16 cellular contexts compared by ENCODE assay signal in the genomic region with DNA sequence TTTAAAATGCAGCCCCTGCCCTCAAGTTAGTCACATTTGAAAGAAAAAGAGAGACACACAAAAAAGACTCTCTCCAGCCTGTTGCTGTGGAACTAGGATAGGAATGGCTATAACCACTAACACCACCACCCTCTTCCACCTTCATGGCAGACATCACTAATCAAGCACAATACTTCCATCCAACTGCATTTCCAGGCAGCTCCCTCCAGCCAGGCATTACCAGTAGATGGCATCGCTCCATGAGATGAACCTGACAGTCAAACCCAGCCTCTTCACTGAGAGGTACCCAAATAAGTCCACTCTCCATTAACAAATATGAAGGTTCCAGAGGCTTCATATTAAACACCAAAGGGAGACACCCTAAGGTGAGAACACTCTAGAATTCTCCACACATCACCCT. TPM values are rescaled to one million over a fixed set of nuclear protein-coding genes. Genes with fewer than 3 reads are reported as not detected.
A peak's percentile ranks its signal among the peaks of the same experiment; 100 is the strongest.
DNase-seq lines count a peak whose midpoint lies in the region; ATAC-seq and TF ChIP-seq lines count a peak whose summit lies in the region.
"Had no signal": no experiment of that assay in that cellular context is flagged by ENCODE, and none has a peak within 500 bp of the region (broad histone marks: within the 10 kb centered on the region; RNA-seq: fewer than 3 reads in every experiment).

No MANE protein-coding gene starts in this region.

- CTCF ChIA-PET in CD8-positive, alpha-beta T cell (lab: Charles Lee): interaction anchor here (0.9 to 1.3 kb wide), 3 partner anchors 77 to 117 kb away, joined by 3 read pairs; no protein-coding TSS in a partner anchor

- WGBS in neuronal stem cell (ENCODE audit: extremely low coverage in 2 of 2, insufficient read length in 2 of 2, insufficient replicate concordance in 1 of 2), 2 donors: no CpG with 5 or more reads among the region's 1 CpG
- 93 to 100% (median 98%) methylated on average over 1 of the region's 1 CpG for WGBS in spleen, 5 donors

- no peaks in the 10 kb centered on the region for H3K9me3 Mint-ChIP-seq in CD8-positive, alpha-beta T cell
- H3K9me3 Mint-ChIP-seq: activated CD8-positive, alpha-beta T cell treated with anti-CD3 and anti-CD28 coated beads for 36 hours; central memory CD8-positive, alpha-beta T cell; stimulated activated effector memory CD8-positive, alpha-beta T cell treated with anti-CD3 and anti-CD28 coated beads, Interleukin-12 subunit alpha, Interleukin-12 subunit beta, amount 100 ng/mL, for 72 hours had no signal

- H2AFZ ChIP-seq in neuronal stem cell (ENCODE audit: low read length): no peak overlapping the region

- H2BK5ac ChIP-seq in neuronal stem cell (ENCODE audit: low read length): no peak overlapping the region

- no peak overlapping the region for H3K18ac ChIP-seq in neuronal stem cell (ENCODE audit: low read length)

- intact Hi-C loops in CD8-positive, alpha-beta T cell (cut with DNase I, micrococcal nuclease): loop anchor here in 1 of 2 experiments (10.0 kb wide), 1 partner anchor 254 kb away; no protein-coding TSS in a partner anchor
- intact Hi-C loops in spleen (cut with DNase I; ENCODE audit: low total_unique reads): no loop called here

- TF ChIP-seq CTCF in CD8-positive, alpha-beta T cell (IDR thresholded peaks at IDR 0.05): no peak
- TF ChIP-seq CTCF in GM12865 (IDR thresholded peaks at IDR 0.05; ENCODE audit: insufficient read depth, low read depth, low read length, missing control alignments) (no peak), epithelial cell of esophagus (IDR thresholded peaks at IDR 0.05; ENCODE audit: insufficient read depth, low read depth, low read length, missing control alignments) (no peak), spleen (IDR thresholded peaks at IDR 0.05 in 8 of 11, conservative IDR thresholded peaks at IDR 0.05 in 3 of 11) (no peak)

- H3K9ac ChIP-seq in neuronal stem cell (ENCODE audit: low read depth, low read length, poor library complexity): no peak overlapping the region

- H3K36me3 ChIP-seq in CD8-positive, alpha-beta T cell (ENCODE audit: insufficient read depth, low read length): peaks cover 45% of the 10 kb centered on the region
- H3K36me3 ChIP-seq in neuronal stem cell (replicated peaks in 1 of 2; ENCODE audit: control insufficient read depth in 2 of 2, insufficient read depth in 2 of 2, low read length in 2 of 2) (peaks cover 2 to 27% of the 10 kb centered on the region in 2 donors), spleen (peaks cover 0 to 100% (median 98%) of the 10 kb centered on the region in 6 donors)

- H3K4me3 ChIP-seq in CD8-positive, alpha-beta T cell (ENCODE audit: low read depth, low read length): no peak overlapping the region
- H3K4me3 ChIP-seq in GM12865 (ENCODE audit: low read depth, low read length) (no peak overlapping the region), epithelial cell of esophagus (ENCODE audit: low read length) (no peak overlapping the region), neuronal stem cell (ENCODE audit: low read length in 2 of 2) (no peak overlapping the region), spleen (no peak overlapping the region)
- H3K4me3 ChIP-seq: gastrocnemius medialis, SK-N-MC had no signal

- H3K4ac ChIP-seq in neuronal stem cell (ENCODE audit: low read length): no peak overlapping the region

- TF ChIP-seq POLR2A in spleen (IDR thresholded peaks at IDR 0.05): no peak

- H2BK120ac ChIP-seq in neuronal stem cell (ENCODE audit: low read depth, low read length): no peak overlapping the region

- H3K23ac ChIP-seq in neuronal stem cell (ENCODE audit: low read depth, low read length, poor library complexity): no peak overlapping the region

- no peak overlapping the region for H2BK15ac ChIP-seq in neuronal stem cell (ENCODE audit: low read length)

- no peaks in the 10 kb centered on the region for H3K27me3 Mint-ChIP-seq in CD8-positive, alpha-beta T cell (ENCODE audit: low read depth)
- H3K27me3 Mint-ChIP-seq: activated CD8-positive, alpha-beta T cell treated with anti-CD3 and anti-CD28 coated beads for 36 hours; central memory CD8-positive, alpha-beta T cell had no signal

- no peak overlapping the region for H3K4me3 Mint-ChIP-seq in CD8-positive, alpha-beta T cell
- H3K4me3 Mint-ChIP-seq: activated CD8-positive, alpha-beta T cell treated with anti-CD3 and anti-CD28 coated beads for 36 hours; central memory CD8-positive, alpha-beta T cell; stimulated activated effector memory CD8-positive, alpha-beta T cell treated with anti-CD3 and anti-CD28 coated beads, Interleukin-12 subunit alpha, Interleukin-12 subunit beta, amount 100 ng/mL, for 72 hours had no signal

- DNase-seq in CD8-positive, alpha-beta T cell: no peak
- DNase-seq in GM12865 (ENCODE audit: low read depth) (peak; percentile 26), NCI-H748 (lab: John Stamatoyannopoulos, UW; ENCODE audit: unreplicated experiment) (peak; percentile 31), epithelial cell of esophagus (ENCODE audit: low read depth) (peak; percentile 32), neuronal stem cell (ENCODE audit: low spot score) (no peak), spleen (no peak)
- DNase-seq: activated CD8-positive, alpha-beta T cell treated with anti-CD3 and anti-CD28 coated beads for 36 hours; gastrocnemius medialis; GF-D8; midbrain; NCI-H1048 had no signal

- no peak overlapping the region for H4K91ac ChIP-seq in neuronal stem cell (ENCODE audit: low read depth, low read length, poor library complexity)

- H4K8ac ChIP-seq in neuronal stem cell (ENCODE audit: low read depth, low read length): no peak overlapping the region

- no peaks in the 10 kb centered on the region for H3K27me3 ChIP-seq in CD8-positive, alpha-beta T cell (ENCODE audit: insufficient read depth, low read length)
- H3K27me3 ChIP-seq in neuronal stem cell (ENCODE audit: control insufficient read depth in 3 of 3, insufficient read depth in 3 of 3, low read depth in 1 of 3, low read length in 3 of 3) (no peaks in the 10 kb centered on the region), spleen (replicated peaks in 1 of 7) (no peaks in the 10 kb centered on the region)
- H3K27me3 ChIP-seq: gastrocnemius medialis had no signal

- no peaks in the 10 kb centered on the region for H3K9me3 ChIP-seq in CD8-positive, alpha-beta T cell (ENCODE audit: low read length)
- H3K9me3 ChIP-seq in neuronal stem cell (replicated peaks in 1 of 2; ENCODE audit: control insufficient read depth in 2 of 2, insufficient read depth in 1 of 2, low read depth in 1 of 2, low read length in 2 of 2): no peaks in the 10 kb centered on the region
- no peaks in the 10 kb centered on the region for H3K9me3 ChIP-seq in spleen
- H3K9me3 ChIP-seq: gastrocnemius medialis had no signal

- POLR2A ChIA-PET in CD8-positive, alpha-beta T cell (lab: Charles Lee): no interaction called here

- H2AK5ac ChIP-seq in neuronal stem cell (ENCODE audit: low read depth, low read length): no peak overlapping the region

- no peaks in the 10 kb centered on the region for H3K4me1 Mint-ChIP-seq in CD8-positive, alpha-beta T cell (ENCODE audit: low read depth)
- H3K4me1 Mint-ChIP-seq: central memory CD8-positive, alpha-beta T cell; stimulated activated effector memory CD8-positive, alpha-beta T cell treated with anti-CD3 and anti-CD28 coated beads, Interleukin-12 subunit alpha, Interleukin-12 subunit beta, amount 100 ng/mL, for 72 hours had no signal

- H3K27ac ChIP-seq in CD8-positive, alpha-beta T cell (ENCODE audit: low read depth, low read length): no peak overlapping the region
- no peak overlapping the region for H3K27ac ChIP-seq in neuronal stem cell (replicated peaks; ENCODE audit: low read length)
- no peak overlapping the region for H3K27ac ChIP-seq in spleen
- H3K27ac ChIP-seq: gastrocnemius medialis, SK-N-MC had no signal

- no peak overlapping the region for H3K14ac ChIP-seq in neuronal stem cell (ENCODE audit: low read length)

- no peak for ATAC-seq in CD8-positive, alpha-beta T cell
- no peak for ATAC-seq in GM19467 (IDR thresholded peaks at IDR 0.05; ENCODE audit: unreplicated experiment)
- no peak for ATAC-seq in GM18868 (IDR thresholded peaks at IDR 0.05; ENCODE audit: unreplicated experiment)
- ATAC-seq: activated CD8-positive, alpha-beta T cell treated with anti-CD3 and anti-CD28 coated beads for 36 hours; gastrocnemius medialis; stimulated activated effector memory CD8-positive, alpha-beta T cell treated with anti-CD3 and anti-CD28 coated beads, Interleukin-12 subunit alpha, Interleukin-12 subunit beta, amount 100 ng/mL, for 72 hours had no signal

- H3K79me1 ChIP-seq in neuronal stem cell (ENCODE audit: low read depth, low read length): no peaks in the 10 kb centered on the region

- no peak overlapping the region for H3K4me2 ChIP-seq in neuronal stem cell (ENCODE audit: insufficient read depth, low read length, poor library complexity, severe bottlenecking)

- no peak overlapping the region for H2BK12ac ChIP-seq in neuronal stem cell (ENCODE audit: low read length)

- H3K4me1 ChIP-seq in CD8-positive, alpha-beta T cell (ENCODE audit: insufficient read depth, low read length): no peaks in the 10 kb centered on the region
- H3K4me1 ChIP-seq in neuronal stem cell (ENCODE audit: control insufficient read depth in 2 of 2, insufficient read depth in 1 of 2, low read depth in 1 of 2, low read length in 2 of 2) (peaks cover 0 to 8% of the 10 kb centered on the region in 2 donors), spleen (no peaks in the 10 kb centered on the region)
- H3K4me1 ChIP-seq: gastrocnemius medialis had no signal

- H3K27ac Mint-ChIP-seq in CD8-positive, alpha-beta T cell: peak overlapping the region; percentile 33
- H3K27ac Mint-ChIP-seq: activated CD8-positive, alpha-beta T cell treated with anti-CD3 and anti-CD28 coated beads for 36 hours had no signal

- H3K36me3 Mint-ChIP-seq in CD8-positive, alpha-beta T cell: peaks cover 80% of the 10 kb centered on the region

RNA-seq across cellular contexts. Expression of a gene that starts 24.4 kb away (rescaled TPM):
- total RNA-seq in CD8-positive, alpha-beta T cell: 10 to 100 TPM; 67.3 to 72.8 TPM
- 3.1 TPM for polyA plus RNA-seq in neuronal stem cell (2013, experiment 1 of 2)
- 3.5 TPM for polyA plus RNA-seq in neuronal stem cell (2013, experiment 2 of 2)
- 100 to 1,000 TPM in 2 of 7 donors, 10 to 100 TPM in 5; 54.7 to 126 (median 84.4) TPM for total RNA-seq in spleen
- 10 to 100 TPM; 15.0 to 47.1 (median 32.5) TPM for polyA plus RNA-seq in spleen

RNA-seq across cellular contexts. Expression of a gene that starts 47.9 kb away (rescaled TPM):
- 1 to 10 TPM; 9.2 to 9.9 TPM for total RNA-seq in CD8-positive, alpha-beta T cell
- 23.8 TPM for polyA plus RNA-seq in neuronal stem cell (2013, experiment 1 of 2)
- 24.2 TPM for polyA plus RNA-seq in neuronal stem cell (2013, experiment 2 of 2)
- 10 to 100 TPM; 27.9 to 38.8 (median 30.6) TPM for total RNA-seq in spleen
- polyA plus RNA-seq in spleen: 1 to 10 TPM; 4.2 to 9.0 (median 4.3) TPM

Comparison
In these comparisons a context has a peak if more than half of its experiments do, and no peak if none do; other contexts are left out.
1. DNase-seq: peak in GM12865 (single experiment), NCI-H748 (single experiment) and epithelial cell of esophagus (single experiment); none in CD8-positive, alpha-beta T cell (0 of 7), neuronal stem cell (single experiment) and spleen (single experiment).